14 cellular contexts compared by ENCODE assay signal in genomic region chr1:37593726-37594125, GRCh38. TPM values are rescaled to one million over a fixed set of nuclear protein-coding genes. Genes with fewer than 3 reads are reported as not detected.
DNase-seq lines count a peak whose midpoint lies in the region; ATAC-seq and TF ChIP-seq lines count a peak whose summit lies in the region.
"Had no signal": no experiment of that assay in that cellular context is flagged by ENCODE, and none has a peak within 500 bp of the region (broad histone marks: within the 10 kb centered on the region; RNA-seq: fewer than 3 reads in every experiment).

No MANE protein-coding gene starts in this region.

- H3K4me1 ChIP-seq in Loucy (ENCODE audit: insufficient read depth, low read length, poor library complexity, severe bottlenecking): peaks cover 19% of the 10 kb centered on the region
- peaks cover 35% of the 10 kb centered on the region for H3K4me1 ChIP-seq in adipocyte (ENCODE audit: control insufficient read depth, insufficient read depth, low read length)

- no peak for TF ChIP-seq CTCF in Loucy (conservative IDR thresholded peaks at IDR 0.05; ENCODE audit: low read length)
- no peak for TF ChIP-seq CTCF in osteocyte (IDR thresholded peaks at IDR 0.05)

- no peaks in the 10 kb centered on the region for H3K9me2 ChIP-seq in Loucy (replicated peaks; ENCODE audit: low read depth, low read length)

- no peaks in the 10 kb centered on the region for H3F3A ChIP-seq in Loucy (ENCODE audit: low read depth)

- no peaks in the 10 kb centered on the region for H3K27me3 ChIP-seq in Loucy (ENCODE audit: insufficient read depth, low read length, poor library complexity, severe bottlenecking)
- H3K27me3 ChIP-seq in adipocyte (replicated peaks; ENCODE audit: control insufficient read depth, insufficient read depth, low read length): no peaks in the 10 kb centered on the region
- peaks cover 2% of the 10 kb centered on the region; the same call in 1 of the 2 replicates for H3K27me3 ChIP-seq in H7 (ENCODE audit: control insufficient read depth, insufficient read depth, low read length)

- DNase-seq in activated T-cell treated with anti-CD3 and anti-CD28 coated beads, Interleukin-2, amount 50 U/mL, for 4 hours: no peak
- no peak for DNase-seq in activated T-cell treated with anti-CD3 and anti-CD28 coated beads, Interleukin-2, amount 50 U/mL, for 1 hour
- DNase-seq in adipocyte (ENCODE audit: low read depth): no peak
- DNase-seq in osteocyte (ENCODE audit: extremely low spot score, unreplicated experiment): no peak
- no peak for DNase-seq in NCI-H1048 (lab: John Stamatoyannopoulos, UW)
- DNase-seq in H7: no peak
- DNase-seq: activated CD4-positive, alpha-beta T cell treated with anti-CD3 and anti-CD28 coated beads, Interleukin-2, amount 50 U/mL, for 4 hours; NCI-H2107 had no signal

- H3K27ac Mint-ChIP-seq in osteocyte (ENCODE audit: unreplicated experiment): no peak overlapping the region

- H3K9me3 Mint-ChIP-seq in activated T-cell treated with anti-CD3 and anti-CD28 coated beads, Interleukin-2, amount 50 U/mL, for 4 hours: no peaks in the 10 kb centered on the region
- no peaks in the 10 kb centered on the region for H3K9me3 Mint-ChIP-seq in osteocyte (ENCODE audit: unreplicated experiment)

- no peak for ATAC-seq in activated T-cell treated with anti-CD3 and anti-CD28 coated beads, Interleukin-2, amount 50 U/mL, for 4 hours
- no peak for ATAC-seq in GM21390 (IDR thresholded peaks at IDR 0.05; ENCODE audit: unreplicated experiment)
- ATAC-seq: esophagus mucosa had no signal

- H3K79me2 ChIP-seq in Loucy (ENCODE audit: insufficient read depth, low read length): peaks cover 51% of the 10 kb centered on the region

- H3K36me3 ChIP-seq in Loucy (ENCODE audit: insufficient read depth, low read length): peaks cover 32% of the 10 kb centered on the region; the same call in 1 of the 2 replicates
- H3K36me3 ChIP-seq in adipocyte (ENCODE audit: control insufficient read depth, insufficient read depth, low read length, severe bottlenecking): peaks cover 38% of the 10 kb centered on the region
- H3K36me3 ChIP-seq in H7 (replicated peaks; ENCODE audit: control insufficient read depth, insufficient read depth, low read length): peaks cover 25% of the 10 kb centered on the region

- H3K9me3 ChIP-seq in Loucy (ENCODE audit: insufficient read depth, low read depth, low read length) (no peaks in the 10 kb centered on the region), adipocyte (ENCODE audit: control insufficient read depth, low read length) (no peaks in the 10 kb centered on the region)

- H3K9ac ChIP-seq in Loucy (ENCODE audit: low read depth, low read length, poor library complexity, severe bottlenecking) (peak overlapping the region; percentile 83), adipocyte (ENCODE audit: low read length) (no peak overlapping the region)

- H4K20me1 ChIP-seq in Loucy (ENCODE audit: insufficient read depth, low read length, poor library complexity, severe bottlenecking): peaks cover 36% of the 10 kb centered on the region

- H3K4me1 Mint-ChIP-seq in activated T-cell treated with anti-CD3 and anti-CD28 coated beads, Interleukin-2, amount 50 U/mL, for 4 hours (ENCODE audit: low read depth): peaks cover 29% of the 10 kb centered on the region
- H3K4me1 Mint-ChIP-seq in osteocyte (ENCODE audit: unreplicated experiment): peaks cover 30% of the 10 kb centered on the region

- peaks cover 32% of the 10 kb centered on the region for H3K36me3 Mint-ChIP-seq in activated T-cell treated with anti-CD3 and anti-CD28 coated beads, Interleukin-2, amount 50 U/mL, for 4 hours (ENCODE audit: insufficient read depth)
- peaks cover 23% of the 10 kb centered on the region for H3K36me3 Mint-ChIP-seq in osteocyte (ENCODE audit: unreplicated experiment)

- H3K4me3 ChIP-seq in Loucy (ENCODE audit: low read length, poor library complexity, severe bottlenecking): peak overlapping the region; percentile 83
- peak overlapping the region; percentile 100 for H3K4me3 ChIP-seq in adipocyte (ENCODE audit: low read length)
- H3K4me3 ChIP-seq in H7 (ENCODE audit: insufficient read depth, low read depth, low read length): no peak overlapping the region
- H3K4me3 ChIP-seq: lung had no signal

- peak overlapping the region; percentile 100 for H3K4me3 Mint-ChIP-seq in activated T-cell treated with anti-CD3 and anti-CD28 coated beads, Interleukin-2, amount 50 U/mL, for 4 hours
- H3K4me3 Mint-ChIP-seq in osteocyte (ENCODE audit: unreplicated experiment): peak overlapping the region; percentile 18

- no peaks in the 10 kb centered on the region for H3K27me3 Mint-ChIP-seq in activated T-cell treated with anti-CD3 and anti-CD28 coated beads, Interleukin-2, amount 50 U/mL, for 4 hours (ENCODE audit: low read depth)
- peaks cover 3% of the 10 kb centered on the region for H3K27me3 Mint-ChIP-seq in osteocyte (ENCODE audit: unreplicated experiment)

- H3K4me2 ChIP-seq in Loucy (ENCODE audit: low read depth, low read length, poor library complexity, severe bottlenecking): peak overlapping the region; percentile 95

- no peak overlapping the region for H2AFZ ChIP-seq in Loucy (ENCODE audit: low read length)

RNA-seq across cellular contexts. Expression of gene GNL2, which starts 2.0 kb away (rescaled TPM):
- 100 to 1,000 TPM; 131 to 144 (median 137) TPM for total RNA-seq in activated T-cell treated with anti-CD3 and anti-CD28 coated beads, Interleukin-2, amount 50 U/mL, for 4 hours
- total RNA-seq in osteocyte: 49.2 and 52.3 TPM in 2 replicates
- 170 and 197 TPM in 2 replicates for total RNA-seq in H7 (2014; rRNA removed; shearing (Covaris generic))

RNA-seq across cellular contexts. Expression of gene DNALI1, which starts 37.0 kb away (rescaled TPM):
- not detected for total RNA-seq in activated T-cell treated with anti-CD3 and anti-CD28 coated beads, Interleukin-2, amount 50 U/mL, for 4 hours
- total RNA-seq in osteocyte: 9.4 and 10.5 TPM in 2 replicates
- total RNA-seq in H7 (2014; rRNA removed; shearing (Covaris generic)): 3.3 and 4.0 TPM in 2 replicates

RNA-seq across cellular contexts. Expression of gene SNIP1, which starts 39.6 kb away (rescaled TPM):
- 10 to 100 TPM; 29.3 to 35.0 (median 30.4) TPM for total RNA-seq in activated T-cell treated with anti-CD3 and anti-CD28 coated beads, Interleukin-2, amount 50 U/mL, for 4 hours
- 16.1 and 22.4 TPM in 2 replicates for total RNA-seq in osteocyte
- total RNA-seq in H7 (2014; rRNA removed; shearing (Covaris generic)): 18.5 and 19.8 TPM in 2 replicates

RNA-seq across cellular contexts. Expression of gene RSPO1, which starts 41.0 kb away (rescaled TPM):
- total RNA-seq in activated T-cell treated with anti-CD3 and anti-CD28 coated beads, Interleukin-2, amount 50 U/mL, for 4 hours: not detected
- not detected in 2 replicates for total RNA-seq in osteocyte
- total RNA-seq in H7 (2014; rRNA removed; shearing (Covaris generic)): 0.14 TPM in 1 of 2 replicates, not detected in the other
- total RNA-seq: Daoy, M059J had no signal
